ENCODE assay signal across 8 cellular contexts in genomic region chr6:151763938-151764680, GRCh38. TPM values are rescaled to one million over a fixed set of nuclear protein-coding genes. Genes with fewer than 3 reads are reported as not detected.
DNase-seq lines count a peak whose midpoint lies in the region; ATAC-seq, FAIRE-seq and TF ChIP-seq lines count a peak whose summit lies in the region.

No MANE protein-coding gene starts in this region.

- TF ChIP-seq CTCF in neural cell (IDR thresholded peaks at IDR 0.05; ENCODE audit: poor library complexity, severe bottlenecking) (peak; percentile 34), upper lobe of right lung (IDR thresholded peaks at IDR 0.05) (peak; percentile 70)

- ATAC-seq in GM18508 (IDR thresholded peaks at IDR 0.05; ENCODE audit: insufficient read depth, unreplicated experiment) (peak; percentile 62), HG03039 (IDR thresholded peaks at IDR 0.05; ENCODE audit: unreplicated experiment) (peak; percentile 72), upper lobe of right lung (peak; percentile 97)

- no peaks in the 10 kb centered on the region for H3K27me3 ChIP-seq in neural cell (ENCODE audit: insufficient read depth, low read depth, low read length)
- no peaks in the 10 kb centered on the region for H3K27me3 ChIP-seq in upper lobe of right lung

- H3K9me3 ChIP-seq in neural cell (ENCODE audit: low read length) = no peaks in the 10 kb centered on the region
- no peaks in the 10 kb centered on the region for H3K9me3 ChIP-seq in upper lobe of right lung

- DNase-seq in ACHN = peak; percentile 7
- DNase-seq in NCI-H524 treated with DMSO at 0.1 percent for 48 hours (lab: John Stamatoyannopoulos, UW) = peak; percentile 12
- peak; percentile 18 for DNase-seq in activated naive CD4-positive, alpha-beta T cell treated with Interleukin-2 at 50 U/mL for 16 hours
- peak; percentile 13 to 37 for DNase-seq in frontal cortex (ENCODE audit: low spot score in 2 of 2)
- peak; percentile 97 for DNase-seq in upper lobe of right lung

- TF ChIP-seq EP300 in neural cell (conservative IDR thresholded peaks at IDR 0.05; ENCODE audit: poor library complexity, severe bottlenecking) = no peak

- H3F3A ChIP-seq in neural cell (ENCODE audit: insufficient read depth, low read length, poor library complexity, severe bottlenecking) = no peaks in the 10 kb centered on the region

- peaks cover 9% of the 10 kb centered on the region for H3K4me1 ChIP-seq in upper lobe of right lung

- intact Hi-C loops in upper lobe of right lung (cut with DNase I) = no loop called here

- no peak for FAIRE-seq in frontal cortex (lab: Jason Lieb, UNC)

- H3K9ac ChIP-seq in neural cell (ENCODE audit: low read length) = no peak overlapping the region

- H4K20me1 ChIP-seq in neural cell (ENCODE audit: insufficient read depth) = no peaks in the 10 kb centered on the region

- H3K79me2 ChIP-seq in neural cell (replicated peaks; ENCODE audit: insufficient read depth, low read length) = no peaks in the 10 kb centered on the region

- in situ Hi-C loops in ACHN (cut with HindIII; ENCODE audit: low pct_ligation_motif_present, low pct_unique_long_range_greater_than_20kb, low sequenced_read_pairs) = no loop called here

- H3K4me3 ChIP-seq in neural cell (ENCODE audit: low read length) (no peak overlapping the region), upper lobe of right lung (peak overlapping the region; percentile 44)

- H3K36me3 ChIP-seq in neural cell (ENCODE audit: insufficient read depth, low read length) (no peaks in the 10 kb centered on the region), upper lobe of right lung (no peaks in the 10 kb centered on the region)

- no peak overlapping the region for H2AFZ ChIP-seq in neural cell (ENCODE audit: low read depth, low read length)

- no peaks in the 10 kb centered on the region for H3K9me2 ChIP-seq in neural cell (ENCODE audit: insufficient read depth, low read length)

- H3K27ac ChIP-seq in neural cell (ENCODE audit: low read length) (no peak overlapping the region), upper lobe of right lung (peak overlapping the region; percentile 65)

- TF ChIP-seq RAD21 in neural cell (conservative IDR thresholded peaks at IDR 0.05) = no peak

- no peak overlapping the region for H3K4me2 ChIP-seq in neural cell (ENCODE audit: low read length)

TF ChIP-seq in neural cell, 6 proteins besides CTCF, POLR2A, EP300 and RAD21:
- TF ChIP-seq MXI1 (conservative IDR thresholded peaks at IDR 0.05; ENCODE audit: poor library complexity, severe bottlenecking) (no peak), TAF1 (IDR thresholded peaks at IDR 0.05; ENCODE audit: low read depth) (no peak), REST (IDR thresholded peaks at IDR 0.05; ENCODE audit: borderline replicate concordance) (no peak), POLR2AphosphoS5 (IDR thresholded peaks at IDR 0.05) (no peak), SMC3 (conservative IDR thresholded peaks at IDR 0.05; ENCODE audit: poor library complexity) (no peak), EZH2 (IDR thresholded peaks at IDR 0.05; ENCODE audit: borderline replicate concordance, insufficient read depth, low read length, poor library complexity, severe bottlenecking) (no peak)

RNA-seq across cellular contexts. Expression of gene ESR1, which starts 43.4 kb away (rescaled TPM):
- under 0.01 TPM for total RNA-seq in frontal cortex
- 0.14 TPM in 1 of 2 replicates, not detected in the other for polyA plus RNA-seq in neural cell
- polyA minus RNA-seq in neural cell = not detected in 2 replicates
- total RNA-seq in upper lobe of right lung = 5.7 TPM

Comparison
In these comparisons a context has a peak if more than half of its experiments do, and no peak if none do; other contexts are left out.
1. DNase-seq: peak in every context shown above with its lines; median percentile 97 in upper lobe of right lung; 25 in frontal cortex; 18 in activated naive CD4-positive, alpha-beta T cell treated with Interleukin-2 at 50 U/mL for 16 hours; 12 in NCI-H524 treated with DMSO at 0.1 percent for 48 hours; 7 in ACHN.